In genomic region chr16:585351-585750, GRCh38 we compare ENCODE assay signal across 1 cellular context.
TF ChIP-seq lines count a peak whose summit lies in the region.

No MANE protein-coding gene starts in this region.

TF ChIP-seq in GM23338, 12 proteins besides CTCF, POLR2A, EP300 and RAD21 (continued from another document):
- TF ChIP-seq JUNB (IDR thresholded peaks at IDR 0.05; ENCODE audit: unreplicated experiment) (no peak), POLR2AphosphoS5 (IDR thresholded peaks at IDR 0.05; ENCODE audit: low read depth) (no peak), ZNF462 (CRISPR knock-in tag; IDR thresholded peaks at IDR 0.05) (no peak), EZH2 (IDR thresholded peaks at IDR 0.05; ENCODE audit: low read depth, unreplicated experiment) (no peak), CREB1 (CRISPR knock-in tag; IDR thresholded peaks at IDR 0.05; ENCODE audit: low read depth) (no peak)
- TF ChIP-seq, protein P1, sequence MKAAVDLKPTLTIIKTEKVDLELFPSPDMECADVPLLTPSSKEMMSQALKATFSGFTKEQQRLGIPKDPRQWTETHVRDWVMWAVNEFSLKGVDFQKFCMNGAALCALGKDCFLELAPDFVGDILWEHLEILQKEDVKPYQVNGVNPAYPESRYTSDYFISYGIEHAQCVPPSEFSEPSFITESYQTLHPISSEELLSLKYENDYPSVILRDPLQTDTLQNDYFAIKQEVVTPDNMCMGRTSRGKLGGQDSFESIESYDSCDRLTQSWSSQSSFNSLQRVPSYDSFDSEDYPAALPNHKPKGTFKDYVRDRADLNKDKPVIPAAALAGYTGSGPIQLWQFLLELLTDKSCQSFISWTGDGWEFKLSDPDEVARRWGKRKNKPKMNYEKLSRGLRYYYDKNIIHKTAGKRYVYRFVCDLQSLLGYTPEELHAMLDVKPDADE (IDR thresholded peaks at IDR 0.05), result no peak
